In the genomic region with DNA sequence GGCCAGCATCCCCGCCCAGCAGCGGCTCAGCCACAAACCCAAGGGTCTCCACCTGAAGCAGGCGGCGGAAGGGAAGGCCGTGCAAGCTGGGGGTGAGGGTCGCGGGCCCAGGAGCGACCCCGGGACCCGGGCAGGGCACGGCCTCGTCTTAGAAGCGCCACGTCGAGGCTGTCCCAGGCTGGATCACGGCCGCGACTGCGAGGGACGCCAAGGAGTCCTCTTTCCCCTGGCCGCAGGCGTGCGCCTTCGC, we compare ENCODE assay signal across 1 cellular context.
TF ChIP-seq lines count a peak whose summit lies in the region.

No MANE protein-coding gene starts in this region.

TF ChIP-seq in HepG2, 621 proteins besides CTCF, POLR2A, EP300 and RAD21 (continued from another document and continues in another):
- TF ChIP-seq ZNF503 (CRISPR knock-in tag; IDR thresholded peaks at IDR 0.05), result no peak
- peak; percentile 46; the same call in 1 of the 2 replicates for TF ChIP-seq ZNF768 (CRISPR knock-in tag; IDR thresholded peaks at IDR 0.05)
- no peak for TF ChIP-seq TRIM24 (CRISPR knock-in tag; IDR thresholded peaks at IDR 0.05)
- TF ChIP-seq, protein P1, sequence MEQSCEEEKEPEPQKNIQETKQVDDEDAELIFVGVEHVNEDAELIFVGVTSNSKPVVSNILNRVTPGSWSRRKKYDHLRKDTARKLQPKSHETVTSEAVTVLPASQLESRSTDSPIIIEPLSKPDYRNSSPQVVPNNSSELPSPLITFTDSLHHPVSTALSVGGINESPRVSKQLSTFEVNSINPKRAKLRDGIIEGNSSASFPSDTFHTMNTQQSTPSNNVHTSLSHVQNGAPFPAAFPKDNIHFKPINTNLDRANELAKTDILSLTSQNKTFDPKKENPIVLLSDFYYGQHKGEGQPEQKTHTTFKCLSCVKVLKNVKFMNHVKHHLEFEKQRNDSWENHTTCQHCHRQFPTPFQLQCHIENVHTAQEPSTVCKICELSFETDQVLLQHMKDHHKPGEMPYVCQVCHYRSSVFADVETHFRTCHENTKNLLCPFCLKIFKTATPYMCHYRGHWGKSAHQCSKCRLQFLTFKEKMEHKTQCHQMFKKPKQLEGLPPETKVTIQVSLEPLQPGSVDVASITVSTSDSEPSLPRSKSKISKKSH (CRISPR knock-in tag; IDR thresholded peaks at IDR 0.05; ENCODE audit: borderline replicate concordance), result peak; percentile 83; the same call in 1 of the 2 replicates
- TF ChIP-seq, protein P2, sequence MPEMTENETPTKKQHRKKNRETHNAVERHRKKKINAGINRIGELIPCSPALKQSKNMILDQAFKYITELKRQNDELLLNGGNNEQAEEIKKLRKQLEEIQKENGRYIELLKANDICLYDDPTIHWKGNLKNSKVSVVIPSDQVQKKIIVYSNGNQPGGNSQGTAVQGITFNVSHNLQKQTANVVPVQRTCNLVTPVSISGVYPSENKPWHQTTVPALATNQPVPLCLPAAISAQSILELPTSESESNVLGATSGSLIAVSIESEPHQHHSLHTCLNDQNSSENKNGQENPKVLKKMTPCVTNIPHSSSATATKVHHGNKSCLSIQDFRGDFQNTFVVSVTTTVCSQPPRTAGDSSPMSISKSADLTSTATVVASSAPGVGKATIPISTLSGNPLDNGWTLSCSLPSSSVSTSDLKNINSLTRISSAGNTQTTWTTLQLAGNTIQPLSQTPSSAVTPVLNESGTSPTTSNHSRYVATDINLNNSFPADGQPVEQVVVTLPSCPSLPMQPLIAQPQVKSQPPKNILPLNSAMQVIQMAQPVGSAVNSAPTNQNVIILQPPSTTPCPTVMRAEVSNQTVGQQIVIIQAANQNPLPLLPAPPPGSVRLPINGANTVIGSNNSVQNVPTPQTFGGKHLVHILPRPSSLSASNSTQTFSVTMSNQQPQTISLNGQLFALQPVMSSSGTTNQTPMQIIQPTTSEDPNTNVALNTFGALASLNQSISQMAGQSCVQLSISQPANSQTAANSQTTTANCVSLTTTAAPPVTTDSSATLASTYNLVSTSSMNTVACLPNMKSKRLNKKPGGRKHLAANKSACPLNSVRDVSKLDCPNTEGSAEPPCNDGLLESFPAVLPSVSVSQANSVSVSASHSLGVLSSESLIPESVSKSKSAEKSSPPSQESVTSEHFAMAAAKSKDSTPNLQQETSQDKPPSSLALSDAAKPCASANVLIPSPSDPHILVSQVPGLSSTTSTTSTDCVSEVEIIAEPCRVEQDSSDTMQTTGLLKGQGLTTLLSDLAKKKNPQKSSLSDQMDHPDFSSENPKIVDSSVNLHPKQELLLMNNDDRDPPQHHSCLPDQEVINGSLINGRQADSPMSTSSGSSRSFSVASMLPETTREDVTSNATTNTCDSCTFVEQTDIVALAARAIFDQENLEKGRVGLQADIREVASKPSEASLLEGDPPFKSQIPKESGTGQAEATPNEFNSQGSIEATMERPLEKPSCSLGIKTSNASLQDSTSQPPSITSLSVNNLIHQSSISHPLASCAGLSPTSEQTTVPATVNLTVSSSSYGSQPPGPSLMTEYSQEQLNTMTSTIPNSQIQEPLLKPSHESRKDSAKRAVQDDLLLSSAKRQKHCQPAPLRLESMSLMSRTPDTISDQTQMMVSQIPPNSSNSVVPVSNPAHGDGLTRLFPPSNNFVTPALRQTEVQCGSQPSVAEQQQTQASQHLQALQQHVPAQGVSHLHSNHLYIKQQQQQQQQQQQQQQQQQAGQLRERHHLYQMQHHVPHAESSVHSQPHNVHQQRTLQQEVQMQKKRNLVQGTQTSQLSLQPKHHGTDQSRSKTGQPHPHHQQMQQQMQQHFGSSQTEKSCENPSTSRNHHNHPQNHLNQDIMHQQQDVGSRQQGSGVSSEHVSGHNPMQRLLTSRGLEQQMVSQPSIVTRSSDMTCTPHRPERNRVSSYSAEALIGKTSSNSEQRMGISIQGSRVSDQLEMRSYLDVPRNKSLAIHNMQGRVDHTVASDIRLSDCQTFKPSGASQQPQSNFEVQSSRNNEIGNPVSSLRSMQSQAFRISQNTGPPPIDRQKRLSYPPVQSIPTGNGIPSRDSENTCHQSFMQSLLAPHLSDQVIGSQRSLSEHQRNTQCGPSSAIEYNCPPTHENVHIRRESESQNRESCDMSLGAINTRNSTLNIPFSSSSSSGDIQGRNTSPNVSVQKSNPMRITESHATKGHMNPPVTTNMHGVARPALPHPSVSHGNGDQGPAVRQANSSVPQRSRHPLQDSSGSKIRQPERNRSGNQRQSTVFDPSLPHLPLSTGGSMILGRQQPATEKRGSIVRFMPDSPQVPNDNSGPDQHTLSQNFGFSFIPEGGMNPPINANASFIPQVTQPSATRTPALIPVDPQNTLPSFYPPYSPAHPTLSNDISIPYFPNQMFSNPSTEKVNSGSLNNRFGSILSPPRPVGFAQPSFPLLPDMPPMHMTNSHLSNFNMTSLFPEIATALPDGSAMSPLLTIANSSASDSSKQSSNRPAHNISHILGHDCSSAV (CRISPR knock-in tag; IDR thresholded peaks at IDR 0.05; ENCODE audit: borderline replicate concordance), result 0 out of 2 replicates have a peak, but pooled peaks have one; percentile 38
- TF ChIP-seq GLI4 (CRISPR knock-in tag; IDR thresholded peaks at IDR 0.05; ENCODE audit: borderline replicate concordance), result peak; percentile 23; the same call in 1 of the 2 replicates
- TF ChIP-seq ZKSCAN8 (CRISPR knock-in tag; IDR thresholded peaks at IDR 0.05; ENCODE audit: borderline replicate concordance), result no peak
- peak; percentile 59; the same call in 1 of the 2 replicates for TF ChIP-seq HIVEP1 (CRISPR knock-in tag; IDR thresholded peaks at IDR 0.05)
- TF ChIP-seq ZNF562 (CRISPR knock-in tag; IDR thresholded peaks at IDR 0.05; ENCODE audit: borderline replicate concordance), result 0 out of 2 replicates have a peak, but pooled peaks have one; percentile 56
- TF ChIP-seq MTA3 (CRISPR knock-in tag; IDR thresholded peaks at IDR 0.05), result 0 out of 2 replicates have a peak, but pooled peaks have one; percentile 10
- TF ChIP-seq MTF1 (CRISPR knock-in tag; IDR thresholded peaks at IDR 0.05), result no peak
- TF ChIP-seq ZNF331 (CRISPR knock-in tag; IDR thresholded peaks at IDR 0.05), result peak; percentile 58; the same call in 1 of the 2 replicates
- TF ChIP-seq ZBTB8A (CRISPR knock-in tag; IDR thresholded peaks at IDR 0.05; ENCODE audit: borderline replicate concordance, low read depth), result no peak
- no peak for TF ChIP-seq SMAD3 (CRISPR knock-in tag; IDR thresholded peaks at IDR 0.05)
- no peak for TF ChIP-seq BCLAF1 (IDR thresholded peaks at IDR 0.05)
- 0 out of 2 replicates have a peak, but pooled peaks have one; percentile 17 for TF ChIP-seq MEIS2 (CRISPR knock-in tag; IDR thresholded peaks at IDR 0.05)
- no peak for TF ChIP-seq ZNF639 (CRISPR knock-in tag; conservative IDR thresholded peaks at IDR 0.05)
- no peak for TF ChIP-seq ATF4 (CRISPR knock-in tag; IDR thresholded peaks at IDR 0.05)
- 0 out of 2 replicates have a peak, but pooled peaks have one; percentile 48 for TF ChIP-seq DR1 (CRISPR knock-in tag; IDR thresholded peaks at IDR 0.05)
- no peak for TF ChIP-seq ZC3H13 (CRISPR knock-in tag; IDR thresholded peaks at IDR 0.05)
- 0 out of 2 replicates have a peak, but pooled peaks have one; percentile 41 for TF ChIP-seq HOXA9 (CRISPR knock-in tag; IDR thresholded peaks at IDR 0.05; ENCODE audit: borderline replicate concordance)
- TF ChIP-seq MEIS1 (CRISPR knock-in tag; IDR thresholded peaks at IDR 0.05; ENCODE audit: borderline replicate concordance), result no peak; the same call in 1 of the 2 replicates
- no peak for TF ChIP-seq HHEX (CRISPR knock-in tag; IDR thresholded peaks at IDR 0.05)
- TF ChIP-seq RARA (CRISPR knock-in tag; IDR thresholded peaks at IDR 0.05), result peak; percentile 5; the same call in 1 of the 2 replicates
- TF ChIP-seq NR0B2 (CRISPR knock-in tag; IDR thresholded peaks at IDR 0.05), result 0 out of 2 replicates have a peak, but pooled peaks have one; percentile 68
- 0 out of 2 replicates have a peak, but pooled peaks have one; percentile 50 for TF ChIP-seq MAF1 (CRISPR knock-in tag; IDR thresholded peaks at IDR 0.05; ENCODE audit: borderline replicate concordance)
- no peak for TF ChIP-seq MAFF (IDR thresholded peaks at IDR 0.05; ENCODE audit: low read depth, low read length)
- TF ChIP-seq ZBTB38 (CRISPR knock-in tag; IDR thresholded peaks at IDR 0.05), result peak; percentile 92; the same call in 1 of the 2 replicates
- no peak for TF ChIP-seq RBM39 (IDR thresholded peaks at IDR 0.05; ENCODE audit: low read depth, low read length, poor library complexity, severe bottlenecking)
- TF ChIP-seq, protein P3, sequence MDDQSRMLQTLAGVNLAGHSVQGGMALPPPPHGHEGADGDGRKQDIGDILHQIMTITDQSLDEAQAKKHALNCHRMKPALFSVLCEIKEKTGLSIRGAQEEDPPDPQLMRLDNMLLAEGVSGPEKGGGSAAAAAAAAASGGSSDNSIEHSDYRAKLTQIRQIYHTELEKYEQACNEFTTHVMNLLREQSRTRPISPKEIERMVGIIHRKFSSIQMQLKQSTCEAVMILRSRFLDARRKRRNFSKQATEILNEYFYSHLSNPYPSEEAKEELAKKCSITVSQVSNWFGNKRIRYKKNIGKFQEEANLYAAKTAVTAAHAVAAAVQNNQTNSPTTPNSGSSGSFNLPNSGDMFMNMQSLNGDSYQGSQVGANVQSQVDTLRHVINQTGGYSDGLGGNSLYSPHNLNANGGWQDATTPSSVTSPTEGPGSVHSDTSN (CRISPR knock-in tag; IDR thresholded peaks at IDR 0.05; ENCODE audit: borderline replicate concordance), result 0 out of 2 replicates have a peak, but pooled peaks have one; percentile 57
- TF ChIP-seq HDAC2 (CRISPR knock-in tag; IDR thresholded peaks at IDR 0.05), result 0 out of 2 replicates have a peak, but pooled peaks have one; percentile 47
- no peak for TF ChIP-seq CBFB (CRISPR knock-in tag; IDR thresholded peaks at IDR 0.05)
- TF ChIP-seq NRL (CRISPR knock-in tag; IDR thresholded peaks at IDR 0.05; ENCODE audit: borderline replicate concordance), result peak; percentile 49; the same call in 1 of the 2 replicates
- 0 out of 2 replicates have a peak, but pooled peaks have one; percentile 43 for TF ChIP-seq ZNF484 (CRISPR knock-in tag; IDR thresholded peaks at IDR 0.05; ENCODE audit: borderline replicate concordance, low read depth)
